In genomic region chr14:22648506-22648905, GRCh38 we compare ENCODE assay signal across 21 cellular contexts. TPM values are rescaled to one million over a fixed set of nuclear protein-coding genes. Genes with fewer than 3 reads are reported as not detected.
A peak's percentile ranks its signal among the peaks of the same experiment; 100 is the strongest.
DNase-seq lines count a peak whose midpoint lies in the region; ATAC-seq and TF ChIP-seq lines count a peak whose summit lies in the region.
"Had no signal": no experiment of that assay in that cellular context is flagged by ENCODE, and none has a peak within 500 bp of the region (broad histone marks: within the 10 kb centered on the region; RNA-seq: fewer than 3 reads in every experiment).

No MANE protein-coding gene starts in this region.

- no peaks in the 10 kb centered on the region for H3K36me3 ChIP-seq in suprapubic skin

- DNase-seq in right cardiac atrium (peak in 1 of 3 donors; percentile 20), left ventricle myocardium superior (no peak), cardiac fibroblast (ENCODE audit: low read depth in 2 of 2) (peak; percentile 33 to 44), fibroblast of the aortic adventitia (ENCODE audit: low read depth) (peak; percentile 86), stromal cell of bone marrow (ENCODE audit: low read depth) (peak; percentile 83), suprapubic skin (ENCODE audit: low spot score in 2 of 2) (no peak), ACHN (no peak)
- DNase-seq: CD4-positive, CD25-positive, alpha-beta regulatory T cell; DMS79; Kasumi-1; NCI-H1417; NCI-H1930; NCI-H2171; NCI-H510A; NCI-H82 had no signal

- TF ChIP-seq EP300 in suprapubic skin (IDR thresholded peaks at IDR 0.05), result no peak

- TF ChIP-seq CTCF in cardiac fibroblast (IDR thresholded peaks at IDR 0.05; ENCODE audit: low read depth, low read length) (no peak), fibroblast of the aortic adventitia (IDR thresholded peaks at IDR 0.05; ENCODE audit: insufficient read depth, low read length) (no peak), suprapubic skin (IDR thresholded peaks at IDR 0.05) (no peak)

- no peak overlapping the region for H3K4me3 ChIP-seq in right cardiac atrium (ENCODE audit: low read length)
- H3K4me3 ChIP-seq in cardiac fibroblast (replicated peaks in 1 of 2; ENCODE audit: low read depth in 2 of 2, low read length in 2 of 2), result no peak overlapping the region
- no peak overlapping the region for H3K4me3 ChIP-seq in fibroblast of the aortic adventitia (ENCODE audit: low read depth, low read length)
- H3K4me3 ChIP-seq in suprapubic skin, result no peak overlapping the region

- H3K27ac ChIP-seq in right cardiac atrium (ENCODE audit: low read length) (no peak overlapping the region), suprapubic skin (no peak overlapping the region)

- H3K9me3 ChIP-seq in right cardiac atrium (ENCODE audit: control insufficient read depth, low read length) (no peaks in the 10 kb centered on the region), suprapubic skin (no peaks in the 10 kb centered on the region)

- ATAC-seq in right cardiac atrium, result peak; percentile 40 to 60
- ATAC-seq in left ventricle myocardium superior, result no peak
- ATAC-seq in HG03571 (IDR thresholded peaks at IDR 0.05; ENCODE audit: unreplicated experiment), result no peak
- ATAC-seq: Panc1, Right ventricle myocardium inferior had no signal

- intact Hi-C loops in right cardiac atrium (cut with DNase I), result no loop called here
- intact Hi-C loops in left ventricle myocardium superior (cut with micrococcal nuclease), result loop anchor here (10.0 kb wide), 1 partner anchor 254 kb away; no protein-coding TSS in a partner anchor

- TF ChIP-seq POLR2A in suprapubic skin (IDR thresholded peaks at IDR 0.05), result no peak

- H3K4me1 ChIP-seq in right cardiac atrium (ENCODE audit: control insufficient read depth, insufficient read depth, low read length), result no peaks in the 10 kb centered on the region
- H3K4me1 ChIP-seq in suprapubic skin, result peaks cover 17% of the 10 kb centered on the region

- H3K27me3 ChIP-seq in right cardiac atrium (ENCODE audit: control insufficient read depth, insufficient read depth), result no peaks in the 10 kb centered on the region
- H3K27me3 ChIP-seq in suprapubic skin, result no peaks in the 10 kb centered on the region

- 56% methylated on average over 2 of the region's 2 CpGs for whole genome bisulfite sequencing in right cardiac atrium
- 29% methylated on average over 2 of the region's 2 CpGs for WGBS in suprapubic skin

- in situ Hi-C loops in ACHN (cut with HindIII; ENCODE audit: low pct_ligation_motif_present, low pct_unique_long_range_greater_than_20kb, low sequenced_read_pairs), result no loop called here

RNA-seq across cellular contexts. Expression of gene OR6J1, which starts 4.4 kb away (rescaled TPM):
- total RNA-seq in right cardiac atrium, result not detected
- polyA plus RNA-seq in right cardiac atrium, result not detected
- not detected for total RNA-seq in left ventricle myocardium superior
- total RNA-seq in fibroblast of the aortic adventitia (ENCODE audit: low replicate concordance), result not detected in 2 replicates
- not detected for total RNA-seq in suprapubic skin
- total RNA-seq: A172; CD4-positive, CD25-positive, alpha-beta regulatory T cell; G401; H4; Right ventricle myocardium inferior had no signal
- polyA plus RNA-seq: CD4-positive, CD25-positive, alpha-beta regulatory T cell had no signal

RNA-seq across cellular contexts. Expression of gene ABHD4, which starts 50.4 kb away (rescaled TPM):
- 10 to 100 TPM; 29.7 to 40.9 (median 36.9) TPM for total RNA-seq in right cardiac atrium
- 20.3 TPM for polyA plus RNA-seq in right cardiac atrium
- 24.5 TPM for total RNA-seq in left ventricle myocardium superior
- 24.3 and 48.6 TPM in 2 replicates for total RNA-seq in fibroblast of the aortic adventitia (ENCODE audit: low replicate concordance)
- total RNA-seq in suprapubic skin, result 10 to 100 TPM; 15.3 to 30.4 (median 21.8) TPM

RNA-seq across cellular contexts. Expression of gene DAD1, which starts 59.5 kb away (rescaled TPM):
- total RNA-seq in right cardiac atrium (100 to 1,000 TPM; 122 to 168 (median 158) TPM), left ventricle myocardium superior (149 TPM), fibroblast of the aortic adventitia (ENCODE audit: low replicate concordance) (81.2 and 564 TPM in 2 replicates), suprapubic skin (100 to 1,000 TPM; 110 to 212 (median 187) TPM)
- 220 TPM for polyA plus RNA-seq in right cardiac atrium

Comparison
In these comparisons a context has a peak if more than half of its experiments do, and no peak if none do; other contexts are left out.
1. ATAC-seq: peak in right cardiac atrium (2 of 2); none in left ventricle myocardium superior (single experiment) and HG03571 (single experiment).
2. DNase-seq: peak in cardiac fibroblast (2 of 2), fibroblast of the aortic adventitia (single experiment) and stromal cell of bone marrow (single experiment); none in left ventricle myocardium superior (single experiment), suprapubic skin (0 of 2) and ACHN (single experiment).